Comparison of ENCODE assay signal across 8 cellular contexts in genomic region chr3:38843898-38844297, GRCh38. TPM values are rescaled to one million over a fixed set of nuclear protein-coding genes. Genes with fewer than 3 reads are reported as not detected.
DNase-seq lines count a peak whose midpoint lies in the region; ATAC-seq and TF ChIP-seq lines count a peak whose summit lies in the region.

No MANE protein-coding gene starts in this region.

- TF ChIP-seq POLR2A in breast epithelium (IDR thresholded peaks at IDR 0.05) (no peak), uterus (IDR thresholded peaks at IDR 0.05) (no peak), gastrocnemius medialis (IDR thresholded peaks at IDR 0.05) (no peak)

- no peaks in the 10 kb centered on the region for H3K36me3 Mint-ChIP-seq in MCF 10A (ENCODE audit: insufficient read depth, unreplicated experiment)

- H3K9me3 ChIP-seq in breast epithelium (no peaks in the 10 kb centered on the region), uterus (no peaks in the 10 kb centered on the region), gastrocnemius medialis (no peaks in the 10 kb centered on the region)

- no peak overlapping the region for H3K27ac ChIP-seq in breast epithelium
- H3K27ac ChIP-seq in uterus = no peak overlapping the region
- no peak overlapping the region for H3K27ac ChIP-seq in gastrocnemius medialis

- H3K9me3 Mint-ChIP-seq in MCF 10A (ENCODE audit: unreplicated experiment) = no peaks in the 10 kb centered on the region

- H3K4me1 ChIP-seq in breast epithelium (no peaks in the 10 kb centered on the region), uterus (no peaks in the 10 kb centered on the region), gastrocnemius medialis (no peaks in the 10 kb centered on the region)

- H3K36me3 ChIP-seq in breast epithelium (no peaks in the 10 kb centered on the region), uterus (no peaks in the 10 kb centered on the region), gastrocnemius medialis (no peaks in the 10 kb centered on the region)

- H3K4me1 Mint-ChIP-seq in MCF 10A (ENCODE audit: insufficient read depth, unreplicated experiment) = no peaks in the 10 kb centered on the region

- TF ChIP-seq CTCF in MCF 10A (IDR thresholded peaks at IDR 0.05; ENCODE audit: unreplicated experiment) = peak; percentile 53
- TF ChIP-seq CTCF in breast epithelium (IDR thresholded peaks at IDR 0.05) = no peak
- TF ChIP-seq CTCF in uterus (IDR thresholded peaks at IDR 0.05) = peak in 3 of 4 experiments; percentile 23 to 36 (median 31)
- TF ChIP-seq CTCF in gastrocnemius medialis (IDR thresholded peaks at IDR 0.05 in 4 of 5, conservative IDR thresholded peaks at IDR 0.05 in 1 of 5) = peak in 1 of 5 experiments; percentile 13

- H3K27me3 ChIP-seq in breast epithelium = no peaks in the 10 kb centered on the region
- H3K27me3 ChIP-seq in uterus = no peaks in the 10 kb centered on the region
- H3K27me3 ChIP-seq in gastrocnemius medialis = no peaks in the 10 kb centered on the region

- POLR2A ChIA-PET in MCF 10A (lab: Yijun Ruan, JAX) = no interaction called here

- H3K27ac Mint-ChIP-seq in MCF 10A (ENCODE audit: low read depth, unreplicated experiment) = no peak overlapping the region

- no peak overlapping the region for H3K4me3 ChIP-seq in breast epithelium
- no peak overlapping the region for H3K4me3 ChIP-seq in uterus
- no peak overlapping the region for H3K4me3 ChIP-seq in gastrocnemius medialis

- BruUV-seq in MCF 10A (replicated peaks; lab: Mats Ljungman, UMichigan) = no TSS peak

- ATAC-seq in gastrocnemius medialis = no peak

- H3K4me3 Mint-ChIP-seq in MCF 10A (ENCODE audit: unreplicated experiment) = no peak overlapping the region

- DNase-seq in MCF 10A (ENCODE audit: unreplicated experiment) = peak; percentile 55
- no peak for DNase-seq in breast epithelium (ENCODE audit: low spot score in 2 of 2)
- peak; percentile 49 for DNase-seq in SK-N-DZ (ENCODE audit: low spot score)
- DNase-seq in glomerular endothelial cell (ENCODE audit: extremely low read depth, low read depth, low spot score) = peak; percentile 56
- no peak for DNase-seq in uterus
- no peak for DNase-seq in OCI-M2 (lab: John Stamatoyannopoulos, UW; ENCODE audit: unreplicated experiment)
- no peak for DNase-seq in activated CD4-positive, alpha-beta T cell treated with anti-CD3 and anti-CD28 coated beads for 1 hour
- DNase-seq in gastrocnemius medialis = no peak

- CTCF ChIA-PET in MCF 10A (lab: Yijun Ruan, JAX) = interaction anchor here (0.6 to 3.8 kb wide), 12 partner anchors 9 to 347 kb away, joined by 3 to 24 read pairs (median 3); partner anchors contain the start of gene EXOG

- H3K27me3 Mint-ChIP-seq in MCF 10A (ENCODE audit: insufficient read depth, unreplicated experiment) = peaks cover 71% of the 10 kb centered on the region

- intact Hi-C loops in MCF 10A (cut with micrococcal nuclease) (loop anchor here (1.0 to 10.0 kb wide), 4 partner anchors 105 to 323 kb away; no protein-coding TSS in a partner anchor), breast epithelium (cut with DNase I; ENCODE audit: low total_unique reads) (no loop called here), uterus (cut with DNase I; ENCODE audit: low total_unique reads) (no loop called here), gastrocnemius medialis (cut with DNase I; ENCODE audit: low total_unique reads) (no loop called here)

- in situ Hi-C loops in gastrocnemius medialis (cut with MboI; ENCODE audit: low sequenced_read_pairs in 4 of 4) = no loop called here

RNA-seq across cellular contexts. Expression of gene SCN10A, which starts 27.9 kb away (rescaled TPM):
- not detected in 2 replicates for total RNA-seq in MCF 10A (2022)
- total RNA-seq in breast epithelium = not detected
- polyA plus RNA-seq in SK-N-DZ (2014; cell fraction: cytosol; rRNA removed) = not detected in 2 replicates
- polyA plus RNA-seq in SK-N-DZ (2014; cell fraction: nucleus; rRNA removed) = not detected in 2 replicates
- not detected in 2 replicates for total RNA-seq in glomerular endothelial cell
- total RNA-seq in uterus = not detected
- not detected for total RNA-seq in gastrocnemius medialis

Comparison
In these comparisons a context has a peak if more than half of its experiments do, and no peak if none do; other contexts are left out.
1. DNase-seq: peak in MCF 10A (single experiment), SK-N-DZ (single experiment) and glomerular endothelial cell (single experiment); none in breast epithelium (0 of 2), uterus (0 of 2), OCI-M2 (single experiment), activated CD4-positive, alpha-beta T cell treated with anti-CD3 and anti-CD28 coated beads for 1 hour (single experiment) and gastrocnemius medialis (0 of 2).
2. CTCF ChIP-seq: peak in MCF 10A (single experiment) and uterus (3 of 4); none in breast epithelium (0 of 3).